Comparison of ENCODE assay signal across 8 cellular contexts in genomic region chr1:31943546-31944184, GRCh38. TPM values are rescaled to one million over a fixed set of nuclear protein-coding genes. Genes with fewer than 3 reads are reported as not detected.
DNase-seq lines count a peak whose midpoint lies in the region; ATAC-seq and TF ChIP-seq lines count a peak whose summit lies in the region.

No MANE protein-coding gene starts in this region.

- DNase-seq in OCI-M1 (lab: John Stamatoyannopoulos, UW) (peak; percentile 63), esophagus muscularis mucosa (ENCODE audit: extremely low spot score) (no peak), smooth muscle cell (lab: John Stamatoyannopoulos, UW; ENCODE audit: unreplicated experiment) (no peak), head of caudate nucleus (no peak), NCI-H69 (lab: John Stamatoyannopoulos, UW) (no peak)
- no peak for DNase-seq in stimulated activated CD4-positive, alpha-beta T cell treated with anti-CD3 and anti-CD28 coated beads, Interleukin-4, amount 100 ng/mL, for 1 hour

- no peaks in the 10 kb centered on the region for H3K79me2 ChIP-seq in smooth muscle cell (ENCODE audit: low read depth)

- peaks cover 34 to 53% (median 44%) of the 10 kb centered on the region in 4 donors for H3K4me1 ChIP-seq in esophagus muscularis mucosa
- H3K4me1 ChIP-seq in smooth muscle cell (ENCODE audit: low read depth): peaks cover 28% of the 10 kb centered on the region

- H3F3A ChIP-seq in smooth muscle cell (ENCODE audit: low read depth): peaks cover 39% of the 10 kb centered on the region

- ATAC-seq in GM19438 (IDR thresholded peaks at IDR 0.05; ENCODE audit: low read depth, unreplicated experiment) (peak; percentile 3), GM19455 (IDR thresholded peaks at IDR 0.05; ENCODE audit: unreplicated experiment) (no peak)

- TF ChIP-seq POLR2A in esophagus muscularis mucosa (IDR thresholded peaks at IDR 0.05; ENCODE audit: low read depth): no peak

- no peak overlapping the region for H3K9ac ChIP-seq in smooth muscle cell (ENCODE audit: low read depth)

- H3K36me3 ChIP-seq in esophagus muscularis mucosa (no peaks in the 10 kb centered on the region), smooth muscle cell (ENCODE audit: low read depth) (no peaks in the 10 kb centered on the region)

- no peak for TF ChIP-seq EP300 in esophagus muscularis mucosa (IDR thresholded peaks at IDR 0.05)

- no peak for TF ChIP-seq CTCF in esophagus muscularis mucosa (IDR thresholded peaks at IDR 0.05)
- TF ChIP-seq CTCF in smooth muscle cell (IDR thresholded peaks at IDR 0.05; ENCODE audit: borderline replicate concordance, insufficient read depth, poor library complexity, severe bottlenecking): no peak

- H3K27ac ChIP-seq in esophagus muscularis mucosa (replicated peaks in 1 of 4): peak overlapping the region; percentile 95 to 99 (median 98)
- peak overlapping the region; percentile 94 for H3K27ac ChIP-seq in smooth muscle cell (ENCODE audit: low read depth)

- H3K9me3 ChIP-seq in esophagus muscularis mucosa (no peaks in the 10 kb centered on the region), smooth muscle cell (replicated peaks; ENCODE audit: low read depth) (no peaks in the 10 kb centered on the region)

- intact Hi-C loops in esophagus muscularis mucosa (cut with DNase I) (no loop called here), head of caudate nucleus (cut with DNase I) (no loop called here)

- H4K20me1 ChIP-seq in smooth muscle cell (ENCODE audit: low read depth): no peaks in the 10 kb centered on the region

- H3K4me3 ChIP-seq in esophagus muscularis mucosa (peak overlapping the region; percentile 57 to 62 (median 60)), smooth muscle cell (peak overlapping the region; percentile 39)

- peak overlapping the region; percentile 81 for H3K4me2 ChIP-seq in smooth muscle cell

- H3K27me3 ChIP-seq in esophagus muscularis mucosa: no peaks in the 10 kb centered on the region
- H3K27me3 ChIP-seq in smooth muscle cell (ENCODE audit: low read depth): no peaks in the 10 kb centered on the region

- H2AFZ ChIP-seq in smooth muscle cell (ENCODE audit: low read depth): no peak overlapping the region

- WGBS in esophagus muscularis mucosa: 50% methylated on average over 3 of the region's 3 CpGs
- WGBS in smooth muscle cell (ENCODE audit: low lambda C conversion rate): 43% methylated on average over 3 of the region's 3 CpGs

RNA-seq across cellular contexts. Expression of gene PTP4A2, which starts 5.5 kb away (rescaled TPM):
- total RNA-seq in esophagus muscularis mucosa (100 to 1,000 TPM; 160 to 241 (median 173) TPM), smooth muscle cell (460 and 518 TPM in 2 replicates)
- polyA plus RNA-seq in smooth muscle cell: 316 and 334 TPM in 2 replicates
